In the genomic region with DNA sequence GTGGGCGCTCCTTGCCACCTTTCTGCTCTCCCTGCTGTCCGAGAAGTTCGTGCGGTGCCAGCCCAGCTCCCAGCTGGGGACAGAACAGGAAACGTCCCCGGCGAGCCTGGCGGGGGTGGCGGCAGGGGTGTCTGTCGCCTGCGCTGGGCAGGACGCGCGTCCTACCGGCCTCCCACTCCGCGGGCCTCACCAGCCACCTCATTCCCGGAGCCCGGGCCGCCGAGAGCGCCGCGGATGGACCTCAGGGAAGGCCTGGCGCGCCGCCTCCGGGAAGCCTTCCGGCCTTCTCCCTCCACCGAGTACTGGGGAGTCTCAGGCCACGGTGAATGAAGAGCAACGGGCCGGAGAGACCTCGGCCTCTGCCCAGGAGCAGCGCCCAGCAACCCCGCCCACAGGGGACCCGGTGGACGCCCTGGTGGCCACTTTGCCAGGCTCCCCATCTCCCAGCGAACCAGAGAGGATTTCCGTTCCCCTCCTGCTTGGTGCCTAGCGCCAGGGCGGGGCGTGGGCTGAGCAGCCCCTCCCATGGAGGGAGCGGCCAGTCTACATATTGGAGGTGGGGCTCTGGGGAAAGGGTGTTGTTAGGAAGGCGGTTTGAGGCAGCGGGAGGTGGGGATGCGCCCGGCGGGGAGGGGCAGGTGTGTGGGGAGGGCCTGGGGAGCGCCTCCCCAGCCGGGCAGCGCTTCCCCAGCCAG, we compare ENCODE assay signal across 8 cellular contexts. TPM values are rescaled to one million over a fixed set of nuclear protein-coding genes. Genes with fewer than 3 reads are reported as not detected.
A peak's percentile ranks its signal among the peaks of the same experiment; 100 is the strongest.
DNase-seq lines count a peak whose midpoint lies in the region; ATAC-seq and TF ChIP-seq lines count a peak whose summit lies in the region.

No MANE protein-coding gene starts in this region.

- H3K27ac ChIP-seq in HUES48 (ENCODE audit: low read depth, low read length): peak overlapping the region; percentile 83
- peak overlapping the region; percentile 93 for H3K27ac ChIP-seq in neural progenitor cell
- H3K27ac ChIP-seq in substantia nigra (ENCODE audit: low read depth, low read length, poor library complexity, severe bottlenecking): peak overlapping the region; percentile 66

- H3K79me2 ChIP-seq in neural progenitor cell (ENCODE audit: low read depth): no peaks in the 10 kb centered on the region

- no peak overlapping the region for H2AFZ ChIP-seq in neural progenitor cell (replicated peaks)

- H3K36me3 ChIP-seq in HUES48 (ENCODE audit: control insufficient read depth, insufficient read depth, low read length) (no peaks in the 10 kb centered on the region), neural progenitor cell (no peaks in the 10 kb centered on the region)

- H3K27ac Mint-ChIP-seq in neural progenitor cell: peak overlapping the region; percentile 66

- DNase-seq in COLO668 (lab: John Stamatoyannopoulos, UW; ENCODE audit: unreplicated experiment) (peak; percentile 97), RPMI7951 (ENCODE audit: low read depth) (peak; percentile 85), activated gamma-delta T cell (lab: John Stamatoyannopoulos, UW) (peak; percentile 76), fibroblast of villous mesenchyme (ENCODE audit: low read depth) (peak; percentile 81), neural progenitor cell (ENCODE audit: low spot score) (peak; percentile 94), substantia nigra (lab: John Stamatoyannopoulos, UW) (peak in 25 of 49 donors; percentile 8 to 63 (median 41))

- no peaks in the 10 kb centered on the region for H3K9me3 Mint-ChIP-seq in neural progenitor cell

- H3K27me3 Mint-ChIP-seq in neural progenitor cell (ENCODE audit: insufficient read depth, low read depth): no peaks in the 10 kb centered on the region

- H3K27me3 ChIP-seq in HUES48 (ENCODE audit: control insufficient read depth, insufficient read depth, low read length) (peaks cover 17% of the 10 kb centered on the region), neural progenitor cell (no peaks in the 10 kb centered on the region)

- H4K20me1 ChIP-seq in neural progenitor cell (ENCODE audit: low read depth): peaks cover 13% of the 10 kb centered on the region

- H3K4me1 ChIP-seq in HUES48 (ENCODE audit: control insufficient read depth, insufficient read depth, low read length): peaks cover 31% of the 10 kb centered on the region
- H3K4me1 ChIP-seq in neural progenitor cell: peaks cover 48% of the 10 kb centered on the region

- H3F3A ChIP-seq in neural progenitor cell (ENCODE audit: low read depth): peaks cover 68% of the 10 kb centered on the region

- H3K9ac ChIP-seq in HUES48 (ENCODE audit: low read depth, low read length): peak overlapping the region; percentile 36; the same call in 1 of the 2 replicates
- peak overlapping the region; percentile 80 for H3K9ac ChIP-seq in neural progenitor cell

- no peaks in the 10 kb centered on the region for H3K36me3 Mint-ChIP-seq in neural progenitor cell

- TF ChIP-seq CTCF in fibroblast of villous mesenchyme (IDR thresholded peaks at IDR 0.05; ENCODE audit: insufficient read depth, low read depth, low read length): peak; percentile 2
- peak; percentile 20 for TF ChIP-seq CTCF in neural progenitor cell (IDR thresholded peaks at IDR 0.05)

- peaks cover 54% of the 10 kb centered on the region for H3K4me1 Mint-ChIP-seq in neural progenitor cell

- H3K9me3 ChIP-seq in HUES48 (ENCODE audit: control insufficient read depth, insufficient read depth, low read length) (no peaks in the 10 kb centered on the region), neural progenitor cell (ENCODE audit: low read depth) (no peaks in the 10 kb centered on the region)

- H3K4me3 ChIP-seq in HUES48 (ENCODE audit: low read depth, low read length) (peak overlapping the region; percentile 85), fibroblast of villous mesenchyme (ENCODE audit: low read depth, low read length) (peak overlapping the region; percentile 64), neural progenitor cell (peak overlapping the region; percentile 68)

- peak overlapping the region; percentile 92 for H3K4me2 ChIP-seq in neural progenitor cell

- H3K4me3 Mint-ChIP-seq in neural progenitor cell: peak overlapping the region; percentile 91

- ATAC-seq in GM21367 (IDR thresholded peaks at IDR 0.05; ENCODE audit: unreplicated experiment): peak; percentile 29

RNA-seq across cellular contexts. Expression of a gene that starts 9.5 kb away (rescaled TPM):
- total RNA-seq in RPMI7951 (2014; rRNA removed; shearing (Covaris generic)): 26.8 and 29.4 TPM in 2 replicates
- total RNA-seq in fibroblast of villous mesenchyme: 17.7 and 24.5 TPM in 2 replicates
- total RNA-seq in neural progenitor cell (ENCODE audit: low replicate concordance): 0.65 TPM in 1 of 2 replicates, not detected in the other

RNA-seq across cellular contexts. Expression of a gene that starts 16.6 kb away (rescaled TPM):
- total RNA-seq in RPMI7951 (2014; rRNA removed; shearing (Covaris generic)): not detected in 2 replicates
- total RNA-seq in fibroblast of villous mesenchyme: under 0.01 TPM in 1 of 2 replicates, not detected in the other
- total RNA-seq in neural progenitor cell (ENCODE audit: low replicate concordance): 6.4 and 28.2 TPM in 2 replicates

RNA-seq across cellular contexts. Expression of a gene that starts 20.3 kb away (rescaled TPM):
- total RNA-seq in RPMI7951 (2014; rRNA removed; shearing (Covaris generic)): 15.0 and 17.6 TPM in 2 replicates
- total RNA-seq in fibroblast of villous mesenchyme (23.8 and 27.6 TPM in 2 replicates), neural progenitor cell (ENCODE audit: low replicate concordance) (30.6 and 53.9 TPM in 2 replicates)

RNA-seq across cellular contexts. Expression of a gene that starts 39.9 kb away (rescaled TPM):
- 21.5 and 26.1 TPM in 2 replicates for total RNA-seq in RPMI7951 (2014; rRNA removed; shearing (Covaris generic))
- total RNA-seq in fibroblast of villous mesenchyme (13.2 and 15.1 TPM in 2 replicates), neural progenitor cell (ENCODE audit: low replicate concordance) (10.0 and 29.6 TPM in 2 replicates)

Comparison
In these comparisons a context has a peak if more than half of its experiments do, and no peak if none do; other contexts are left out.
1. Peak in every context shown above with its lines: DNase-seq, ATAC-seq, H3K4me3 ChIP-seq and H3K27ac ChIP-seq.
2. DNase-seq: peak in every context shown above with its lines; median percentile 97 in COLO668; 94 in neural progenitor cell; 85 in RPMI7951; 81 in fibroblast of villous mesenchyme; 76 in activated gamma-delta T cell; 41 in substantia nigra.
3. RNA of a gene that starts 9.5 kb away (total RNA-seq): 26.8 to 29.4 TPM in RPMI7951 and 17.7 to 24.5 TPM in fibroblast of villous mesenchyme; 0.65 TPM in neural progenitor cell; every median in the first group is over 10 times any median in the second.